In genomic region chr6:21511891-21512550, GRCh38 we compare ENCODE assay signal across 1 cellular context.
TF ChIP-seq lines count a peak whose summit lies in the region.

No MANE protein-coding gene starts in this region.

TF ChIP-seq in HEK293, 187 proteins besides CTCF, POLR2A, EP300 and RAD21 (continued from another document):
- no peak for TF ChIP-seq ZNF610 (tag by site-specific recombination; IDR thresholded peaks at IDR 0.05; ENCODE audit: borderline replicate concordance)
- no peak for TF ChIP-seq ZNF146 (tag by site-specific recombination; IDR thresholded peaks at IDR 0.05)
- no peak for TF ChIP-seq ZNF621 (tag by site-specific recombination; IDR thresholded peaks at IDR 0.05)
- peak; percentile 51 for TF ChIP-seq ZNF555 (tag by site-specific recombination; conservative IDR thresholded peaks at IDR 0.05)
- no peak for TF ChIP-seq SP3 (tag by site-specific recombination; IDR thresholded peaks at IDR 0.05)
- TF ChIP-seq ZNF266 (tag by site-specific recombination; IDR thresholded peaks at IDR 0.05; ENCODE audit: low read depth) = peak; percentile 54
- no peak for TF ChIP-seq ZNF24 (tag by site-specific recombination; IDR thresholded peaks at IDR 0.05)
- no peak for TF ChIP-seq ZNF274 (IDR thresholded peaks at IDR 0.05; ENCODE audit: low read length)
- TF ChIP-seq ZNF274 (tag by site-specific recombination; IDR thresholded peaks at IDR 0.05; ENCODE audit: borderline replicate concordance) = no peak
- TF ChIP-seq, protein P1, sequence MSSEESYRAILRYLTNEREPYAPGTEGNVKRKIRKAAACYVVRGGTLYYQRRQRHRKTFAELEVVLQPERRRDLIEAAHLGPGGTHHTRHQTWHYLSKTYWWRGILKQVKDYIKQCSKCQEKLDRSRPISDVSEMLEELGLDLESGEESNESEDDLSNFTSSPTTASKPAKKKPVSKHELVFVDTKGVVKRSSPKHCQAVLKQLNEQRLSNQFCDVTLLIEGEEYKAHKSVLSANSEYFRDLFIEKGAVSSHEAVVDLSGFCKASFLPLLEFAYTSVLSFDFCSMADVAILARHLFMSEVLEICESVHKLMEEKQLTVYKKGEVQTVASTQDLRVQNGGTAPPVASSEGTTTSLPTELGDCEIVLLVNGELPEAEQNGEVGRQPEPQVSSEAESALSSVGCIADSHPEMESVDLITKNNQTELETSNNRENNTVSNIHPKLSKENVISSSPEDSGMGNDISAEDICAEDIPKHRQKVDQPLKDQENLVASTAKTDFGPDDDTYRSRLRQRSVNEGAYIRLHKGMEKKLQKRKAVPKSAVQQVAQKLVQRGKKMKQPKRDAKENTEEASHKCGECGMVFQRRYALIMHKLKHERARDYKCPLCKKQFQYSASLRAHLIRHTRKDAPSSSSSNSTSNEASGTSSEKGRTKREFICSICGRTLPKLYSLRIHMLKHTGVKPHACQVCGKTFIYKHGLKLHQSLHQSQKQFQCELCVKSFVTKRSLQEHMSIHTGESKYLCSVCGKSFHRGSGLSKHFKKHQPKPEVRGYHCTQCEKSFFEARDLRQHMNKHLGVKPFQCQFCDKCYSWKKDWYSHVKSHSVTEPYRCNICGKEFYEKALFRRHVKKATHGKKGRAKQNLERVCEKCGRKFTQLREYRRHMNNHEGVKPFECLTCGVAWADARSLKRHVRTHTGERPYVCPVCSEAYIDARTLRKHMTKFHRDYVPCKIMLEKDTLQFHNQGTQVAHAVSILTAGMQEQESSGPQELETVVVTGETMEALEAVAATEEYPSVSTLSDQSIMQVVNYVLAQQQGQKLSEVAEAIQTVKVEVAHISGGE (tag by site-specific recombination; conservative IDR thresholded peaks at IDR 0.05; ENCODE audit: low read depth) = peak; percentile 36; the same call in 1 of the 2 replicates
- TF ChIP-seq ZNF664 (tag by site-specific recombination; IDR thresholded peaks at IDR 0.05) = peak; percentile 39; the same call in 1 of the 2 replicates
- TF ChIP-seq KLF1 (tag by site-specific recombination; IDR thresholded peaks at IDR 0.05) = no peak
- no peak for TF ChIP-seq ZNF624 (tag by site-specific recombination; IDR thresholded peaks at IDR 0.05)
- no peak for TF ChIP-seq ELK4 (IDR thresholded peaks at IDR 0.05; ENCODE audit: borderline replicate concordance, low read depth, low read length)
- TF ChIP-seq, protein P2, sequence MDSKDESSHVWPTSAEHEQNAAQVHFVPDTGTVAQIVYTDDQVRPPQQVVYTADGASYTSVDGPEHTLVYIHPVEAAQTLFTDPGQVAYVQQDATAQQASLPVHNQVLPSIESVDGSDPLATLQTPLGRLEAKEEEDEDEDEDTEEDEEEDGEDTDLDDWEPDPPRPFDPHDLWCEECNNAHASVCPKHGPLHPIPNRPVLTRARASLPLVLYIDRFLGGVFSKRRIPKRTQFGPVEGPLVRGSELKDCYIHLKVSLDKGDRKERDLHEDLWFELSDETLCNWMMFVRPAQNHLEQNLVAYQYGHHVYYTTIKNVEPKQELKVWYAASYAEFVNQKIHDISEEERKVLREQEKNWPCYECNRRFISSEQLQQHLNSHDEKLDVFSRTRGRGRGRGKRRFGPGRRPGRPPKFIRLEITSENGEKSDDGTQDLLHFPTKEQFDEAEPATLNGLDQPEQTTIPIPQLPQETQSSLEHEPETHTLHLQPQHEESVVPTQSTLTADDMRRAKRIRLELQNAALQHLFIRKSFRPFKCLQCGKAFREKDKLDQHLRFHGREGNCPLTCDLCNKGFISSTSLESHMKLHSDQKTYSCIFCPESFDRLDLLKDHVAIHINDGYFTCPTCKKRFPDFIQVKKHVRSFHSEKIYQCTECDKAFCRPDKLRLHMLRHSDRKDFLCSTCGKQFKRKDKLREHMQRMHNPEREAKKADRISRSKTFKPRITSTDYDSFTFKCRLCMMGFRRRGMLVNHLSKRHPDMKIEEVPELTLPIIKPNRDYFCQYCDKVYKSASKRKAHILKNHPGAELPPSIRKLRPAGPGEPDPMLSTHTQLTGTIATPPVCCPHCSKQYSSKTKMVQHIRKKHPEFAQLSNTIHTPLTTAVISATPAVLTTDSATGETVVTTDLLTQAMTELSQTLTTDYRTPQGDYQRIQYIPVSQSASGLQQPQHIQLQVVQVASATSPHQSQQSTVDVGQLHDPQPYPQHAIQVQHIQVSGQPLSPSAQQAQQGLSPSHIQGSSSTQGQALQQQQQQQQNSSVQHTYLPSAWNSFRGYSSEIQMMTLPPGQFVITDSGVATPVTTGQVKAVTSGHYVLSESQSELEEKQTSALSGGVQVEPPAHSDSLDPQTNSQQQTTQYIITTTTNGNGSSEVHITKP (tag by site-specific recombination; IDR thresholded peaks at IDR 0.05) = no peak
- no peak for TF ChIP-seq ZNF23 (tag by site-specific recombination; IDR thresholded peaks at IDR 0.05; ENCODE audit: borderline replicate concordance)
- peak; percentile 20 for TF ChIP-seq ZNF654 (tag by site-specific recombination; IDR thresholded peaks at IDR 0.05; ENCODE audit: low read depth)
- no peak for TF ChIP-seq ZNF19 (tag by site-specific recombination; IDR thresholded peaks at IDR 0.05; ENCODE audit: low read depth)
- peak; percentile 57; the same call in 1 of the 2 replicates for TF ChIP-seq ZNF202 (tag by site-specific recombination; IDR thresholded peaks at IDR 0.05; ENCODE audit: borderline replicate concordance)
- TF ChIP-seq ZNF138 (tag by site-specific recombination; IDR thresholded peaks at IDR 0.05; ENCODE audit: borderline replicate concordance) = no peak
- TF ChIP-seq ZFP41 (tag by site-specific recombination; IDR thresholded peaks at IDR 0.05; ENCODE audit: borderline replicate concordance) = no peak
- TF ChIP-seq ZNF544 (tag by site-specific recombination; IDR thresholded peaks at IDR 0.05) = no peak
- peak; percentile 51 for TF ChIP-seq ZNF510 (tag by site-specific recombination; IDR thresholded peaks at IDR 0.05; ENCODE audit: insufficient replicate concordance)
- no peak for TF ChIP-seq ZNF747 (tag by site-specific recombination; IDR thresholded peaks at IDR 0.05)
- no peak for TF ChIP-seq ZBTB7A (tag by site-specific recombination; IDR thresholded peaks at IDR 0.05; ENCODE audit: low read depth)
- TF ChIP-seq GLI2 (tag by site-specific recombination; IDR thresholded peaks at IDR 0.05; ENCODE audit: borderline replicate concordance, low read depth) = no peak; the same call in 1 of the 2 replicates
- TF ChIP-seq ZBTB20 (tag by site-specific recombination; IDR thresholded peaks at IDR 0.05) = no peak
- no peak for TF ChIP-seq ZNF488 (tag by site-specific recombination; IDR thresholded peaks at IDR 0.05)
- TF ChIP-seq ZNF133 (tag by site-specific recombination; IDR thresholded peaks at IDR 0.05) = no peak
- TF ChIP-seq ZNF175 (tag by site-specific recombination; IDR thresholded peaks at IDR 0.05) = no peak
- TF ChIP-seq ZNF140 (tag by site-specific recombination; IDR thresholded peaks at IDR 0.05) = peak; percentile 72
- TF ChIP-seq, protein P3, sequence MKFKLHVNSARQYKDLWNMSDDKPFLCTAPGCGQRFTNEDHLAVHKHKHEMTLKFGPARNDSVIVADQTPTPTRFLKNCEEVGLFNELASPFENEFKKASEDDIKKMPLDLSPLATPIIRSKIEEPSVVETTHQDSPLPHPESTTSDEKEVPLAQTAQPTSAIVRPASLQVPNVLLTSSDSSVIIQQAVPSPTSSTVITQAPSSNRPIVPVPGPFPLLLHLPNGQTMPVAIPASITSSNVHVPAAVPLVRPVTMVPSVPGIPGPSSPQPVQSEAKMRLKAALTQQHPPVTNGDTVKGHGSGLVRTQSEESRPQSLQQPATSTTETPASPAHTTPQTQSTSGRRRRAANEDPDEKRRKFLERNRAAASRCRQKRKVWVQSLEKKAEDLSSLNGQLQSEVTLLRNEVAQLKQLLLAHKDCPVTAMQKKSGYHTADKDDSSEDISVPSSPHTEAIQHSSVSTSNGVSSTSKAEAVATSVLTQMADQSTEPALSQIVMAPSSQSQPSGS (tag by site-specific recombination; IDR thresholded peaks at IDR 0.05; ENCODE audit: low read depth) = no peak
- no peak for TF ChIP-seq ZNF10 (tag by site-specific recombination; IDR thresholded peaks at IDR 0.05)
- TF ChIP-seq, protein P4, sequence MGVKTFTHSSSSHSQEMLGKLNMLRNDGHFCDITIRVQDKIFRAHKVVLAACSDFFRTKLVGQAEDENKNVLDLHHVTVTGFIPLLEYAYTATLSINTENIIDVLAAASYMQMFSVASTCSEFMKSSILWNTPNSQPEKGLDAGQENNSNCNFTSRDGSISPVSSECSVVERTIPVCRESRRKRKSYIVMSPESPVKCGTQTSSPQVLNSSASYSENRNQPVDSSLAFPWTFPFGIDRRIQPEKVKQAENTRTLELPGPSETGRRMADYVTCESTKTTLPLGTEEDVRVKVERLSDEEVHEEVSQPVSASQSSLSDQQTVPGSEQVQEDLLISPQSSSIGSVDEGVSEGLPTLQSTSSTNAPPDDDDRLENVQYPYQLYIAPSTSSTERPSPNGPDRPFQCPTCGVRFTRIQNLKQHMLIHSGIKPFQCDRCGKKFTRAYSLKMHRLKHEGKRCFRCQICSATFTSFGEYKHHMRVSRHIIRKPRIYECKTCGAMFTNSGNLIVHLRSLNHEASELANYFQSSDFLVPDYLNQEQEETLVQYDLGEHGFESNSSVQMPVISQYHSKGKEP (tag by site-specific recombination; IDR thresholded peaks at IDR 0.05) = no peak
- TF ChIP-seq ZXDB (tag by site-specific recombination; IDR thresholded peaks at IDR 0.05) = no peak
- 0 out of 2 replicates have a peak, but pooled peaks have one; percentile 67 for TF ChIP-seq ZNF354C (tag by site-specific recombination; IDR thresholded peaks at IDR 0.05; ENCODE audit: borderline replicate concordance, low read depth)
- no peak for TF ChIP-seq TRIM28 (IDR thresholded peaks at IDR 0.05; ENCODE audit: borderline replicate concordance, low read length)
- TF ChIP-seq ZNF777 (tag by site-specific recombination; IDR thresholded peaks at IDR 0.05; ENCODE audit: borderline replicate concordance) = no peak
- TF ChIP-seq PRDM1 (tag by site-specific recombination; IDR thresholded peaks at IDR 0.05) = no peak
- TF ChIP-seq ZNF404 (tag by site-specific recombination; IDR thresholded peaks at IDR 0.05) = no peak
- TF ChIP-seq, protein P5, sequence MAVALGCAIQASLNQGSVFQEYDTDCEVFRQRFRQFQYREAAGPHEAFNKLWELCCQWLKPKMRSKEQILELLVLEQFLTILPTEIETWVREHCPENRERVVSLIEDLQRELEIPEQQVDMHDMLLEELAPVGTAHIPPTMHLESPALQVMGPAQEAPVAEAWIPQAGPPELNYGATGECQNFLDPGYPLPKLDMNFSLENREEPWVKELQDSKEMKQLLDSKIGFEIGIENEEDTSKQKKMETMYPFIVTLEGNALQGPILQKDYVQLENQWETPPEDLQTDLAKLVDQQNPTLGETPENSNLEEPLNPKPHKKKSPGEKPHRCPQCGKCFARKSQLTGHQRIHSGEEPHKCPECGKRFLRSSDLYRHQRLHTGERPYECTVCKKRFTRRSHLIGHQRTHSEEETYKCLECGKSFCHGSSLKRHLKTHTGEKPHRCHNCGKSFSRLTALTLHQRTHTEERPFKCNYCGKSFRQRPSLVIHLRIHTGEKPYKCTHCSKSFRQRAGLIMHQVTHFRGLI (tag by site-specific recombination; IDR thresholded peaks at IDR 0.05) = no peak
- TF ChIP-seq ZNF211 (tag by site-specific recombination; IDR thresholded peaks at IDR 0.05; ENCODE audit: low read depth) = no peak
- TF ChIP-seq ZNF626 (tag by site-specific recombination; IDR thresholded peaks at IDR 0.05) = no peak
- TF ChIP-seq, protein P6, sequence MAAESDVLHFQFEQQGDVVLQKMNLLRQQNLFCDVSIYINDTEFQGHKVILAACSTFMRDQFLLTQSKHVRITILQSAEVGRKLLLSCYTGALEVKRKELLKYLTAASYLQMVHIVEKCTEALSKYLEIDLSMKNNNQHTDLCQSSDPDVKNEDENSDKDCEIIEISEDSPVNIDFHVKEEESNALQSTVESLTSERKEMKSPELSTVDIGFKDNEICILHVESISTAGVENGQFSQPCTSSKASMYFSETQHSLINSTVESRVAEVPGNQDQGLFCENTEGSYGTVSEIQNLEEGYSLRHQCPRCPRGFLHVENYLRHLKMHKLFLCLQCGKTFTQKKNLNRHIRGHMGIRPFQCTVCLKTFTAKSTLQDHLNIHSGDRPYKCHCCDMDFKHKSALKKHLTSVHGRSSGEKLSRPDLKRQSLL (tag by site-specific recombination; IDR thresholded peaks at IDR 0.05) = no peak
- no peak for TF ChIP-seq KLF8 (tag by site-specific recombination; IDR thresholded peaks at IDR 0.05)
- no peak for TF ChIP-seq ZNF791 (tag by site-specific recombination; IDR thresholded peaks at IDR 0.05)
- no peak for TF ChIP-seq ZNF571 (tag by site-specific recombination; IDR thresholded peaks at IDR 0.05)
- 0 out of 2 replicates have a peak, but pooled peaks have one; percentile 10 for TF ChIP-seq ZNF433 (tag by site-specific recombination; IDR thresholded peaks at IDR 0.05; ENCODE audit: low read depth)
- TF ChIP-seq ZNF785 (tag by site-specific recombination; IDR thresholded peaks at IDR 0.05) = no peak
